14 cellular contexts compared by ENCODE assay signal in genomic region chr20:49868964-49869363, GRCh38.
"Had no signal": no experiment of that assay in that cellular context is flagged by ENCODE, and none has a peak within 500 bp of the region (broad histone marks: within the 10 kb centered on the region; RNA-seq: fewer than 3 reads in every experiment).

No MANE protein-coding gene starts in this region.

- H3K4me1 Mint-ChIP-seq: stimulated activated naive CD8-positive, alpha-beta T cell treated with anti-CD3 and anti-CD28 coated beads, Interleukin-15, amount 100 ng/mL, for 72 hours had no signal

- H3K9me3 Mint-ChIP-seq: activated CD4-positive, alpha-beta T cell treated with anti-CD3 and anti-CD28 coated beads, Interleukin-2, amount 10 ng/mL, durations not matched to agents 24 days and 14 days; activated naive CD4-positive, alpha-beta T cell treated with anti-CD3 and anti-CD28 coated beads for 36 hours; stimulated activated naive CD8-positive, alpha-beta T cell treated with anti-CD3 and anti-CD28 coated beads, Interleukin-15, amount 100 ng/mL, for 72 hours; WTC11 had no signal

- H3K27ac Mint-ChIP-seq: activated CD4-positive, alpha-beta T cell treated with anti-CD3 and anti-CD28 coated beads, Interleukin-2, amount 10 ng/mL, durations not matched to agents 24 days and 14 days; activated naive CD4-positive, alpha-beta T cell treated with anti-CD3 and anti-CD28 coated beads for 36 hours; WTC11 had no signal

- H3K4me3 Mint-ChIP-seq: activated CD4-positive, alpha-beta T cell treated with anti-CD3 and anti-CD28 coated beads, Interleukin-2, amount 10 ng/mL, durations not matched to agents 24 days and 14 days; activated naive CD4-positive, alpha-beta T cell treated with anti-CD3 and anti-CD28 coated beads for 36 hours; stimulated activated naive CD8-positive, alpha-beta T cell treated with anti-CD3 and anti-CD28 coated beads, Interleukin-15, amount 100 ng/mL, for 72 hours; WTC11 had no signal

- ATAC-seq: body of pancreas; esophagus mucosa; gastroesophageal sphincter; heart left ventricle; left lung; stimulated activated naive CD8-positive, alpha-beta T cell treated with anti-CD3 and anti-CD28 coated beads, Interleukin-15, amount 100 ng/mL, for 72 hours; WTC11 had no signal

- DNase-seq: activated CD4-positive, alpha-beta T cell treated with anti-CD3 and anti-CD28 coated beads, Interleukin-2, amount 10 ng/mL, durations not matched to agents 24 days and 14 days; activated naive CD4-positive, alpha-beta T cell treated with anti-CD3 and anti-CD28 coated beads for 36 hours; body of pancreas; central memory CD4-positive, alpha-beta T cell; cortex of kidney; heart left ventricle; midbrain; stimulated activated CD4-positive, alpha-beta T cell treated with anti-CD3 and anti-CD28 coated beads, Interleukin-2, amount 100 ng/mL, for 24 hours; stimulated activated naive CD8-positive, alpha-beta T cell treated with anti-CD3 and anti-CD28 coated beads, Interleukin-15, amount 100 ng/mL, for 72 hours; upper lobe of right lung had no signal

- H3K36me3 Mint-ChIP-seq: WTC11 had no signal

- H3K27me3 Mint-ChIP-seq: activated CD4-positive, alpha-beta T cell treated with anti-CD3 and anti-CD28 coated beads, Interleukin-2, amount 10 ng/mL, durations not matched to agents 24 days and 14 days; stimulated activated naive CD8-positive, alpha-beta T cell treated with anti-CD3 and anti-CD28 coated beads, Interleukin-15, amount 100 ng/mL, for 72 hours had no signal
